1 cellular context compared by ENCODE assay signal in genomic region chr4:81751531-81752291, GRCh38.
TF ChIP-seq lines count a peak whose summit lies in the region.

No MANE protein-coding gene starts in this region.

TF ChIP-seq in HepG2, 621 proteins besides CTCF, POLR2A, EP300 and RAD21 (continued from another document):
- TF ChIP-seq ZNF280B (CRISPR knock-in tag; IDR thresholded peaks at IDR 0.05; ENCODE audit: borderline replicate concordance) (no peak), NCOR1 (IDR thresholded peaks at IDR 0.05; ENCODE audit: borderline replicate concordance, low read length) (no peak), MAFK (conservative IDR thresholded peaks at IDR 0.05 in 1 of 2, IDR thresholded peaks at IDR 0.05 in 1 of 2; ENCODE audit: low read length in 2 of 2) (peak; percentile 88 to 92), MAFF (IDR thresholded peaks at IDR 0.05; ENCODE audit: low read depth, low read length) (peak; percentile 92)
